1 cellular context compared by ENCODE assay signal in genomic region chr5:149380466-149381121, GRCh38.
TF ChIP-seq lines count a peak whose summit lies in the region.

No MANE protein-coding gene starts in this region.

TF ChIP-seq in HepG2, 621 proteins besides CTCF, POLR2A, EP300 and RAD21 (continued from another document and continues in another):
- TF ChIP-seq KLF6 (CRISPR knock-in tag; IDR thresholded peaks at IDR 0.05), result no peak
- no peak for TF ChIP-seq HNRNPL (IDR thresholded peaks at IDR 0.05; ENCODE audit: low read depth, low read length)
- TF ChIP-seq, protein P1, sequence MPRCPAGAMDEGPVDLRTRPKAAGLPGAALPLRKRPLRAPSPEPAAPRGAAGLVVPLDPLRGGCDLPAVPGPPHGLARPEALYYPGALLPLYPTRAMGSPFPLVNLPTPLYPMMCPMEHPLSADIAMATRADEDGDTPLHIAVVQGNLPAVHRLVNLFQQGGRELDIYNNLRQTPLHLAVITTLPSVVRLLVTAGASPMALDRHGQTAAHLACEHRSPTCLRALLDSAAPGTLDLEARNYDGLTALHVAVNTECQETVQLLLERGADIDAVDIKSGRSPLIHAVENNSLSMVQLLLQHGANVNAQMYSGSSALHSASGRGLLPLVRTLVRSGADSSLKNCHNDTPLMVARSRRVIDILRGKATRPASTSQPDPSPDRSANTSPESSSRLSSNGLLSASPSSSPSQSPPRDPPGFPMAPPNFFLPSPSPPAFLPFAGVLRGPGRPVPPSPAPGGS (CRISPR knock-in tag; IDR thresholded peaks at IDR 0.05), result peak; percentile 27; the same call in 1 of the 2 replicates
- no peak for TF ChIP-seq ZKSCAN5 (CRISPR knock-in tag; IDR thresholded peaks at IDR 0.05)
- no peak for TF ChIP-seq ZNF790 (CRISPR knock-in tag; IDR thresholded peaks at IDR 0.05; ENCODE audit: borderline replicate concordance)
- TF ChIP-seq SMYD3 (CRISPR knock-in tag; IDR thresholded peaks at IDR 0.05), result no peak
- no peak for TF ChIP-seq PRDM4 (CRISPR knock-in tag; IDR thresholded peaks at IDR 0.05; ENCODE audit: borderline replicate concordance)
- TF ChIP-seq SAP130 (CRISPR knock-in tag; IDR thresholded peaks at IDR 0.05; ENCODE audit: low read depth), result peak; percentile 64
- no peak for TF ChIP-seq CBX5 (CRISPR knock-in tag; IDR thresholded peaks at IDR 0.05; ENCODE audit: borderline replicate concordance)
- TF ChIP-seq GRHL1 (CRISPR knock-in tag; conservative IDR thresholded peaks at IDR 0.05), result no peak
- no peak for TF ChIP-seq ZNF577 (CRISPR knock-in tag; IDR thresholded peaks at IDR 0.05; ENCODE audit: borderline replicate concordance, low read depth)
- TF ChIP-seq AGO2 (optimal IDR thresholded peaks at IDR 0.05; ENCODE audit: low read depth, low read length), result no peak
- no peak for TF ChIP-seq FIP1L1 (IDR thresholded peaks at IDR 0.05; ENCODE audit: borderline replicate concordance, insufficient read depth, low read depth, low read length)
- TF ChIP-seq, protein P2, sequence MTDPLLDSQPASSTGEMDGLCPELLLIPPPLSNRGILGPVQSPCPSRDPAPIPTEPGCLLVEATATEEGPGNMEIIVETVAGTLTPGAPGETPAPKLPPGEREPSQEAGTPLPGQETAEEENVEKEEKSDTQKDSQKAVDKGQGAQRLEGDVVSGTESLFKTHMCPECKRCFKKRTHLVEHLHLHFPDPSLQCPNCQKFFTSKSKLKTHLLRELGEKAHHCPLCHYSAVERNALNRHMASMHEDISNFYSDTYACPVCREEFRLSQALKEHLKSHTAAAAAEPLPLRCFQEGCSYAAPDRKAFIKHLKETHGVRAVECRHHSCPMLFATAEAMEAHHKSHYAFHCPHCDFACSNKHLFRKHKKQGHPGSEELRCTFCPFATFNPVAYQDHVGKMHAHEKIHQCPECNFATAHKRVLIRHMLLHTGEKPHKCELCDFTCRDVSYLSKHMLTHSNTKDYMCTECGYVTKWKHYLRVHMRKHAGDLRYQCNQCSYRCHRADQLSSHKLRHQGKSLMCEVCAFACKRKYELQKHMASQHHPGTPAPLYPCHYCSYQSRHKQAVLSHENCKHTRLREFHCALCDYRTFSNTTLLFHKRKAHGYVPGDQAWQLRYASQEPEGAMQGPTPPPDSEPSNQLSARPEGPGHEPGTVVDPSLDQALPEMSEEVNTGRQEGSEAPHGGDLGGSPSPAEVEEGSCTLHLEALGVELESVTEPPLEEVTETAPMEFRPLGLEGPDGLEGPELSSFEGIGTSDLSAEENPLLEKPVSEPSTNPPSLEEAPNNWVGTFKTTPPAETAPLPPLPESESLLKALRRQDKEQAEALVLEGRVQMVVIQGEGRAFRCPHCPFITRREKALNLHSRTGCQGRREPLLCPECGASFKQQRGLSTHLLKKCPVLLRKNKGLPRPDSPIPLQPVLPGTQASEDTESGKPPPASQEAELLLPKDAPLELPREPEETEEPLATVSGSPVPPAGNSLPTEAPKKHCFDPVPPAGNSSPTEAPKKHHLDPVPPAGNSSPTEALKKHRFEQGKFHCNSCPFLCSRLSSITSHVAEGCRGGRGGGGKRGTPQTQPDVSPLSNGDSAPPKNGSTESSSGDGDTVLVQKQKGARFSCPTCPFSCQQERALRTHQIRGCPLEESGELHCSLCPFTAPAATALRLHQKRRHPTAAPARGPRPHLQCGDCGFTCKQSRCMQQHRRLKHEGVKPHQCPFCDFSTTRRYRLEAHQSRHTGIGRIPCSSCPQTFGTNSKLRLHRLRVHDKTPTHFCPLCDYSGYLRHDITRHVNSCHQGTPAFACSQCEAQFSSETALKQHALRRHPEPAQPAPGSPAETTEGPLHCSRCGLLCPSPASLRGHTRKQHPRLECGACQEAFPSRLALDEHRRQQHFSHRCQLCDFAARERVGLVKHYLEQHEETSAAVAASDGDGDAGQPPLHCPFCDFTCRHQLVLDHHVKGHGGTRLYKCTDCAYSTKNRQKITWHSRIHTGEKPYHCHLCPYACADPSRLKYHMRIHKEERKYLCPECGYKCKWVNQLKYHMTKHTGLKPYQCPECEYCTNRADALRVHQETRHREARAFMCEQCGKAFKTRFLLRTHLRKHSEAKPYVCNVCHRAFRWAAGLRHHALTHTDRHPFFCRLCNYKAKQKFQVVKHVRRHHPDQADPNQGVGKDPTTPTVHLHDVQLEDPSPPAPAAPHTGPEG (CRISPR knock-in tag; IDR thresholded peaks at IDR 0.05), result no peak
- peak; percentile 63; the same call in 1 of the 2 replicates for TF ChIP-seq ATF3 (CRISPR knock-in tag; IDR thresholded peaks at IDR 0.05)
- no peak for TF ChIP-seq U2AF2 (IDR thresholded peaks at IDR 0.05; ENCODE audit: low read depth, low read length)
- no peak for TF ChIP-seq PLSCR1 (CRISPR knock-in tag; IDR thresholded peaks at IDR 0.05; ENCODE audit: borderline replicate concordance)
- no peak for TF ChIP-seq ZNF776 (CRISPR knock-in tag; IDR thresholded peaks at IDR 0.05)
- no peak for TF ChIP-seq HDAC6 (IDR thresholded peaks at IDR 0.05; ENCODE audit: low read depth, low read length)
- TF ChIP-seq ZNF619 (CRISPR knock-in tag; IDR thresholded peaks at IDR 0.05), result no peak
- no peak for TF ChIP-seq ZBTB10 (CRISPR knock-in tag; IDR thresholded peaks at IDR 0.05; ENCODE audit: borderline replicate concordance)
- TF ChIP-seq MAFF (IDR thresholded peaks at IDR 0.05; ENCODE audit: low read depth, low read length), result no peak
- TF ChIP-seq SSRP1 (CRISPR knock-in tag; IDR thresholded peaks at IDR 0.05), result no peak
- TF ChIP-seq FOXM1 (CRISPR knock-in tag; IDR thresholded peaks at IDR 0.05), result no peak
- no peak; the same call in 1 of the 2 replicates for TF ChIP-seq ZNF710 (CRISPR knock-in tag; IDR thresholded peaks at IDR 0.05; ENCODE audit: borderline replicate concordance)
- TF ChIP-seq ARID3A (IDR thresholded peaks at IDR 0.05; ENCODE audit: low read depth, low read length), result no peak
- no peak for TF ChIP-seq SOX6 (IDR thresholded peaks at IDR 0.05)
- no peak for TF ChIP-seq SOX6 (CRISPR knock-in tag; IDR thresholded peaks at IDR 0.05)
- TF ChIP-seq DMTF1 (CRISPR knock-in tag; IDR thresholded peaks at IDR 0.05), result no peak
- TF ChIP-seq KLF13 (CRISPR knock-in tag; IDR thresholded peaks at IDR 0.05), result no peak
- TF ChIP-seq, protein P3, sequence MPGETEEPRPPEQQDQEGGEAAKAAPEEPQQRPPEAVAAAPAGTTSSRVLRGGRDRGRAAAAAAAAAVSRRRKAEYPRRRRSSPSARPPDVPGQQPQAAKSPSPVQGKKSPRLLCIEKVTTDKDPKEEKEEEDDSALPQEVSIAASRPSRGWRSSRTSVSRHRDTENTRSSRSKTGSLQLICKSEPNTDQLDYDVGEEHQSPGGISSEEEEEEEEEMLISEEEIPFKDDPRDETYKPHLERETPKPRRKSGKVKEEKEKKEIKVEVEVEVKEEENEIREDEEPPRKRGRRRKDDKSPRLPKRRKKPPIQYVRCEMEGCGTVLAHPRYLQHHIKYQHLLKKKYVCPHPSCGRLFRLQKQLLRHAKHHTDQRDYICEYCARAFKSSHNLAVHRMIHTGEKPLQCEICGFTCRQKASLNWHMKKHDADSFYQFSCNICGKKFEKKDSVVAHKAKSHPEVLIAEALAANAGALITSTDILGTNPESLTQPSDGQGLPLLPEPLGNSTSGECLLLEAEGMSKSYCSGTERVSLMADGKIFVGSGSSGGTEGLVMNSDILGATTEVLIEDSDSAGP (CRISPR knock-in tag; IDR thresholded peaks at IDR 0.05; ENCODE audit: borderline replicate concordance), result peak; percentile 31; the same call in 1 of the 2 replicates
- TF ChIP-seq SMC3 (IDR thresholded peaks at IDR 0.05; ENCODE audit: low read length), result no peak
- no peak for TF ChIP-seq ZNF879 (CRISPR knock-in tag; IDR thresholded peaks at IDR 0.05)
